In genomic region chr7:55018361-55019328, GRCh38 we compare ENCODE assay signal across 8 cellular contexts. TPM values are rescaled to one million over a fixed set of nuclear protein-coding genes. Genes with fewer than 3 reads are reported as not detected.
DNase-seq lines count a peak whose midpoint lies in the region; ATAC-seq, FAIRE-seq and TF ChIP-seq lines count a peak whose summit lies in the region.
"Had no signal": no experiment of that assay in that cellular context is flagged by ENCODE, and none has a peak within 500 bp of the region (broad histone marks: within the 10 kb centered on the region; RNA-seq: fewer than 3 reads in every experiment).

Gene EGFR (plus strand): TSS chr7:55019017. CDS start chr7:55019278, 261 bp downstream.

- DNase-seq in NCI-H69 (lab: John Stamatoyannopoulos, UW) (peak; percentile 15), HepG2 (ENCODE audit: low spot score) (no peak), stromal cell of bone marrow (ENCODE audit: low read depth) (peak; percentile 76)
- DNase-seq: activated B cell treated with CpG ODN at 0.5 μM for 24 hours had no signal

- H3K36me3 ChIP-seq in ectodermal cell (ENCODE audit: control insufficient read depth, insufficient read depth, low read length): no peaks in the 10 kb centered on the region
- no peaks in the 10 kb centered on the region for H3K36me3 ChIP-seq in HepG2 (replicated peaks in 1 of 2; ENCODE audit: control insufficient read depth in 1 of 2, insufficient read depth in 2 of 2, low read length in 2 of 2)

- TF ChIP-seq EP300 in HepG2 (IDR thresholded peaks at IDR 0.05; ENCODE audit: low read depth in 2 of 2, low read length in 2 of 2) (no peak), HepG2 (CRISPR knock-in tag; IDR thresholded peaks at IDR 0.05; ENCODE audit: borderline replicate concordance) (no peak)

- H3K4me3 ChIP-seq in ectodermal cell (ENCODE audit: insufficient read depth, low read depth, low read length) (peak within 1 kb of the TSS; percentile 57), HepG2 (replicated peaks in 1 of 3; ENCODE audit: insufficient read depth in 1 of 3, low read depth in 2 of 3, low read length in 3 of 3) (peak within 1 kb of the TSS; percentile 63 to 74 (median 64))

- TF ChIP-seq RAD21 in HepG2 (CRISPR knock-in tag; IDR thresholded peaks at IDR 0.05): 0 out of 2 replicates have a peak, but pooled peaks have one; percentile 22

- no TSS peak for BruUV-seq in HepG2 (replicated peaks; lab: Mats Ljungman, UMichigan)

- POLR2A ChIA-PET in HepG2 (lab: Yijun Ruan, JAX): interaction anchor here (1.5 to 2.0 kb wide), 4 partner anchors 60 to 260 kb away, joined by 4 to 7 read pairs (median 5); partner anchors contain the start of gene SEC61G

- peak within 1 kb of the TSS; percentile 76 for H3K4me2 ChIP-seq in HepG2 (ENCODE audit: low read depth, low read length)

- CTCF ChIA-PET in HepG2 (lab: Yijun Ruan, JAX; ENCODE audit: low intra/inter-chr PET ratio, low total read pairs): no interaction called here

- FAIRE-seq in HepG2 (lab: Jason Lieb, UNC): no peak

- no peak; the same call in 1 of the 2 replicates for TF ChIP-seq CTCF in HepG2 (CRISPR knock-in tag; IDR thresholded peaks at IDR 0.05)

- WGBS in ectodermal cell, 2 experiments: 6% methylated on average over 98 of the region's 98 CpGs
- 9% methylated on average over 55 of the region's 98 CpGs for WGBS in HepG2 (ENCODE audit: low lambda C conversion rate)

- H3K4me1 ChIP-seq in ectodermal cell (ENCODE audit: control insufficient read depth, insufficient read depth, low read length) (peaks cover 2% of the 10 kb centered on the region), HepG2 (ENCODE audit: insufficient read depth, low read length) (peaks cover 53% of the 10 kb centered on the region)

- in situ Hi-C loops in HepG2 (cut with HindIII; ENCODE audit: extremely low pct_ligation_motif_present, low pct_unique_long_range_greater_than_20kb): no loop called here

- no peaks in the 10 kb centered on the region for H4K20me1 ChIP-seq in HepG2 (ENCODE audit: insufficient read depth, low read length)

- intact Hi-C loops in HepG2 (cut with micrococcal nuclease; ENCODE audit: unreplicated experiment): loop anchor here (2.0 to 10.0 kb wide), 2 partner anchors 58 to 116 kb away; no protein-coding TSS in a partner anchor

- TF ChIP-seq POLR2A in HepG2 (IDR thresholded peaks at IDR 0.05; ENCODE audit: insufficient read depth in 1 of 2, low read depth in 2 of 2, low read length in 2 of 2): no peak

- H2AFZ ChIP-seq in HepG2 (ENCODE audit: low read length): no peak within 1 kb of the TSS

- H3K9me3 ChIP-seq in ectodermal cell (ENCODE audit: control insufficient read depth, low read length) (no peaks in the 10 kb centered on the region), HepG2 (ENCODE audit: low read length) (no peaks in the 10 kb centered on the region)

- H3K27ac ChIP-seq in ectodermal cell (ENCODE audit: insufficient read depth, low read depth, low read length, poor library complexity, severe bottlenecking) (no peak within 1 kb of the TSS), HepG2 (ENCODE audit: extremely low read length, insufficient read depth, low read length) (no peak within 1 kb of the TSS)

- ATAC-seq in GM18511 (IDR thresholded peaks at IDR 0.05; ENCODE audit: unreplicated experiment) (peak; percentile 51), HepG2 (peak; percentile 78), GM18907 (IDR thresholded peaks at IDR 0.05; ENCODE audit: unreplicated experiment) (no peak), HG03521 (IDR thresholded peaks at IDR 0.05; ENCODE audit: unreplicated experiment) (no peak)

- H3K79me2 ChIP-seq in HepG2 (ENCODE audit: insufficient read depth, low read length): peaks cover 4% of the 10 kb centered on the region

- peaks cover 70% of the 10 kb centered on the region for H3K27me3 ChIP-seq in ectodermal cell (ENCODE audit: control insufficient read depth, insufficient read depth, low read length, poor library complexity, severe bottlenecking)
- H3K27me3 ChIP-seq in HepG2 (ENCODE audit: control insufficient read depth in 1 of 2, insufficient read depth in 2 of 2, low read length in 2 of 2): peaks cover 7 to 32% of the 10 kb centered on the region in 2 experiments

- peak within 1 kb of the TSS; percentile 55 for H3K9ac ChIP-seq in HepG2 (ENCODE audit: insufficient read depth, low read depth, low read length)

TF ChIP-seq in HepG2, 621 proteins besides CTCF, POLR2A, EP300 and RAD21 (continues in another document):
- TF ChIP-seq BCL6 (CRISPR knock-in tag; IDR thresholded peaks at IDR 0.05) (no peak), REPIN1 (CRISPR knock-in tag; IDR thresholded peaks at IDR 0.05; ENCODE audit: borderline replicate concordance, low read depth) (0 out of 2 replicates have a peak, but pooled peaks have one; percentile 42), ZNF263 (CRISPR knock-in tag; IDR thresholded peaks at IDR 0.05) (peak; percentile 97), ATF3 (CRISPR knock-in tag; IDR thresholded peaks at IDR 0.05) (no peak), ZNF775 (CRISPR knock-in tag; IDR thresholded peaks at IDR 0.05; ENCODE audit: borderline replicate concordance) (no peak), MYPOP (CRISPR knock-in tag; IDR thresholded peaks at IDR 0.05) (0 out of 2 replicates have a peak, but pooled peaks have one; percentile 12), ZNF670 (CRISPR knock-in tag; IDR thresholded peaks at IDR 0.05; ENCODE audit: borderline replicate concordance) (no peak), RARG (CRISPR knock-in tag; IDR thresholded peaks at IDR 0.05; ENCODE audit: low read depth) (no peak), NFE2L1 (CRISPR knock-in tag; IDR thresholded peaks at IDR 0.05; ENCODE audit: borderline replicate concordance) (no peak), GABPA (IDR thresholded peaks at IDR 0.05; ENCODE audit: low read depth, low read length) (no peak), GABPA (CRISPR knock-in tag; IDR thresholded peaks at IDR 0.05; ENCODE audit: low read depth) (no peak), HNF4G (IDR thresholded peaks at IDR 0.05; ENCODE audit: borderline replicate concordance, low read depth, low read length) (no peak), HNF4G (CRISPR knock-in tag; IDR thresholded peaks at IDR 0.05; ENCODE audit: borderline replicate concordance, low read depth) (no peak), TRAFD1 (CRISPR knock-in tag; IDR thresholded peaks at IDR 0.05; ENCODE audit: borderline replicate concordance) (no peak)

RNA-seq across cellular contexts. Expression of gene EGFR, which starts in this region (rescaled TPM):
- polyA plus RNA-seq in ectodermal cell (2013, experiment 1 of 4): 7.5 TPM
- polyA plus RNA-seq in ectodermal cell (2013, experiment 2 of 4): 5.6 TPM
- polyA plus RNA-seq in ectodermal cell (2013, experiment 3 of 4): 6.7 TPM
- 8.4 TPM for polyA plus RNA-seq in ectodermal cell (2013, experiment 4 of 4)
- total RNA-seq in HepG2 (2016; rRNA removed; fragmentation: Illumina TruSeq; extraction: Trizol): 7.0 TPM in 2 replicates
- total RNA-seq in HepG2 (2016; cell fraction: cytosol; rRNA removed; fragmentation: Illumina TruSeq; extraction: Trizol; ENCODE audit: low read depth): 1.3 and 1.9 TPM in 2 replicates
- total RNA-seq in HepG2 (2016; cell fraction: insoluble cytoplasmic fraction; rRNA removed; fragmentation: Illumina TruSeq; extraction: Trizol): 5.7 and 7.1 TPM in 2 replicates
- total RNA-seq in HepG2 (2016; cell fraction: membrane; rRNA removed; fragmentation: Illumina TruSeq; extraction: Trizol): 3.8 and 3.9 TPM in 2 replicates
- 18.3 and 21.6 TPM in 2 replicates for total RNA-seq in HepG2 (2016; cell fraction: nucleus; rRNA removed; fragmentation: Illumina TruSeq; extraction: Trizol)
- polyA plus RNA-seq in HepG2 (2011; rRNA removed): 7.9 and 10.0 TPM in 2 replicates
- polyA plus RNA-seq in HepG2 (2011; cell fraction: cytosol; rRNA removed): 5.7 and 6.5 TPM in 2 replicates
- polyA plus RNA-seq in HepG2 (2011; cell fraction: nucleus; rRNA removed): 15.6 and 16.1 TPM in 2 replicates
- polyA plus RNA-seq in HepG2 (2012): 12.3 and 19.1 TPM in 2 replicates
- 0.76 and 0.86 TPM in 2 replicates for polyA plus RNA-seq in HepG2 (2016; cell fraction: cytosol; fragmentation: Illumina TruSeq; extraction: Trizol; ENCODE audit: low read depth)
- polyA plus RNA-seq in HepG2 (2016; cell fraction: insoluble cytoplasmic fraction; fragmentation: Illumina TruSeq; extraction: Trizol; ENCODE audit: low read depth): 4.0 and 4.9 TPM in 2 replicates
- polyA plus RNA-seq in HepG2 (2016; cell fraction: membrane; fragmentation: Illumina TruSeq; extraction: Trizol; ENCODE audit: low read depth): 1.4 and 1.9 TPM in 2 replicates
- 17.3 and 18.5 TPM in 2 replicates for polyA plus RNA-seq in HepG2 (2016; cell fraction: nucleus; fragmentation: Illumina TruSeq; extraction: Trizol; ENCODE audit: insufficient read depth, low read depth)
- polyA minus RNA-seq in HepG2 (2011; rRNA and poly(A)+ RNA removed; ENCODE audit: low replicate concordance): 21.0 and 51.4 TPM in 2 replicates
- 9.3 and 14.3 TPM in 2 replicates for polyA minus RNA-seq in HepG2 (2011; cell fraction: cytosol; rRNA and poly(A)+ RNA removed)
- 25.0 and 26.9 TPM in 2 replicates for polyA minus RNA-seq in HepG2 (2011; cell fraction: nucleus; rRNA and poly(A)+ RNA removed)
- total RNA-seq: activated B cell treated with CpG ODN at 0.5 μM for 24 hours had no signal

Comparison
In these comparisons a context has a peak if more than half of its experiments do, and no peak if none do; other contexts are left out.
1. ATAC-seq: peak in GM18511 (single experiment) and HepG2 (single experiment); none in GM18907 (single experiment) and HG03521 (single experiment).